ENCODE assay signal across 8 cellular contexts in the genomic region with DNA sequence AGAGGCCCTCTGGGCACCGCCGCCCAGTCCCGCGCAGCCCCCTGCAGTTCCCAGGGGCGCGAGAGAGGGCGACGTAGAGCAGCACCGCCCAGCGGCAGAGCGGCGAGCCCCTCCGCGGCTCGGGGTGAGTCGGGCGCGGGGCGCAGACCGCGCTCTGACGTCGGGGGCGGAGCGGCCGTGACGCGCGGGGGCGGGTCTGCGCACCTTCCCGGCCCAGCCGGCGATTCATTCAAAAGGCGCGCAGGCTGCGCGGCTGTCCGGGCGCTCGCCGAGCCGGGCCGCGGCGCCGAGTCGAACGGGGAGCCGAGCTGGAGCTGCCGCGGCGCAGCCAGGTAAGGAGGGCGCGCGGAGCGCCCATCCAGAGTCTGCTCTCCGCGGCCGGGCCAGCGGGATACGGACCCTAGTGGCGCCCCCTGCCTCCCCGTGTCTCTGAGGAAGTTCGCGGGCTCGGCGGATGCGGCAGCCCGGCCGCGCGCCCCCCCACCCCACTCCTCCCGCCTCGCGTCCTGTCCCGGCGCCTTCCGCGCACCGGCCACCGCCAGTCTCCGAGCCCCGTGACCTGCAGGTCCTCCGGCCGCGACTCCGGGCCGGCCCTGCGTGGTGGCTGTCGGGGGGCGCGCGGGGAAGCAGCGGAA. TPM values are rescaled to one million over a fixed set of nuclear protein-coding genes. Genes with fewer than 3 reads are reported as not detected.
DNase-seq lines count a peak whose midpoint lies in the region; ATAC-seq lines count a peak whose summit lies in the region.

A gene with protein sequence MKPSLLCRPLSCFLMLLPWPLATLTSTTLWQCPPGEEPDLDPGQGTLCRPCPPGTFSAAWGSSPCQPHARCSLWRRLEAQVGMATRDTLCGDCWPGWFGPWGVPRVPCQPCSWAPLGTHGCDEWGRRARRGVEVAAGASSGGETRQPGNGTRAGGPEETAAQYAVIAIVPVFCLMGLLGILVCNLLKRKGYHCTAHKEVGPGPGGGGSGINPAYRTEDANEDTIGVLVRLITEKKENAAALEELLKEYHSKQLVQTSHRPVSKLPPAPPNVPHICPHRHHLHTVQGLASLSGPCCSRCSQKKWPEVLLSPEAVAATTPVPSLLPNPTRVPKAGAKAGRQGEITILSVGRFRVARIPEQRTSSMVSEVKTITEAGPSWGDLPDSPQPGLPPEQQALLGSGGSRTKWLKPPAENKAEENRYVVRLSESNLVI (plus strand): TSS at position 232 of the 635 bp plus-strand sequence. CDS start 12,738 bp downstream, outside the sequence.

- ATAC-seq in GM19023 (IDR thresholded peaks at IDR 0.05; ENCODE audit: unreplicated experiment) (peak; percentile 75), HG03196 (IDR thresholded peaks at IDR 0.05; ENCODE audit: unreplicated experiment) (peak; percentile 68)

- DNase-seq in AML-193 (lab: John Stamatoyannopoulos, UW) = peak; percentile 74 to 80
- peak; percentile 79 for DNase-seq in NCI-H446 treated with DMSO at 0.1 percent for 48 hours (lab: John Stamatoyannopoulos, UW)
- DNase-seq in activated CD4-positive, alpha-beta T cell treated with anti-CD3 and anti-CD28 coated beads for 1 hour = peak; percentile 89
- DNase-seq in cerebellum (ENCODE audit: low spot score) = peak; percentile 98
- DNase-seq in kidney glomerular epithelial cell (lab: John Stamatoyannopoulos, UW) = peak; percentile 78
- peak; percentile 85 to 96 for DNase-seq in stimulated activated CD4-positive, alpha-beta T cell treated with anti-CD3 and anti-CD28 coated beads, Interleukin-1b, Interleukin-23, amount 100 ng/mL, for 1 hour (ENCODE audit: low read depth in 2 of 2)

RNA-seq across cellular contexts. Expression of the gene that starts here (rescaled TPM):
- total RNA-seq in cerebellum = 4.4 TPM

Comparison
In these comparisons a context has a peak if more than half of its experiments do, and no peak if none do; other contexts are left out.
1. Peak in every context shown above with its lines: DNase-seq and ATAC-seq.